2 cellular contexts compared by ENCODE assay signal in genomic region chr11:119942021-119942420, GRCh38.
TF ChIP-seq lines count a peak whose summit lies in the region.

No MANE protein-coding gene starts in this region.

TF ChIP-seq in GM23338, 12 proteins besides CTCF, POLR2A, EP300 and RAD21 (continued from another document):
- TF ChIP-seq, protein P1, sequence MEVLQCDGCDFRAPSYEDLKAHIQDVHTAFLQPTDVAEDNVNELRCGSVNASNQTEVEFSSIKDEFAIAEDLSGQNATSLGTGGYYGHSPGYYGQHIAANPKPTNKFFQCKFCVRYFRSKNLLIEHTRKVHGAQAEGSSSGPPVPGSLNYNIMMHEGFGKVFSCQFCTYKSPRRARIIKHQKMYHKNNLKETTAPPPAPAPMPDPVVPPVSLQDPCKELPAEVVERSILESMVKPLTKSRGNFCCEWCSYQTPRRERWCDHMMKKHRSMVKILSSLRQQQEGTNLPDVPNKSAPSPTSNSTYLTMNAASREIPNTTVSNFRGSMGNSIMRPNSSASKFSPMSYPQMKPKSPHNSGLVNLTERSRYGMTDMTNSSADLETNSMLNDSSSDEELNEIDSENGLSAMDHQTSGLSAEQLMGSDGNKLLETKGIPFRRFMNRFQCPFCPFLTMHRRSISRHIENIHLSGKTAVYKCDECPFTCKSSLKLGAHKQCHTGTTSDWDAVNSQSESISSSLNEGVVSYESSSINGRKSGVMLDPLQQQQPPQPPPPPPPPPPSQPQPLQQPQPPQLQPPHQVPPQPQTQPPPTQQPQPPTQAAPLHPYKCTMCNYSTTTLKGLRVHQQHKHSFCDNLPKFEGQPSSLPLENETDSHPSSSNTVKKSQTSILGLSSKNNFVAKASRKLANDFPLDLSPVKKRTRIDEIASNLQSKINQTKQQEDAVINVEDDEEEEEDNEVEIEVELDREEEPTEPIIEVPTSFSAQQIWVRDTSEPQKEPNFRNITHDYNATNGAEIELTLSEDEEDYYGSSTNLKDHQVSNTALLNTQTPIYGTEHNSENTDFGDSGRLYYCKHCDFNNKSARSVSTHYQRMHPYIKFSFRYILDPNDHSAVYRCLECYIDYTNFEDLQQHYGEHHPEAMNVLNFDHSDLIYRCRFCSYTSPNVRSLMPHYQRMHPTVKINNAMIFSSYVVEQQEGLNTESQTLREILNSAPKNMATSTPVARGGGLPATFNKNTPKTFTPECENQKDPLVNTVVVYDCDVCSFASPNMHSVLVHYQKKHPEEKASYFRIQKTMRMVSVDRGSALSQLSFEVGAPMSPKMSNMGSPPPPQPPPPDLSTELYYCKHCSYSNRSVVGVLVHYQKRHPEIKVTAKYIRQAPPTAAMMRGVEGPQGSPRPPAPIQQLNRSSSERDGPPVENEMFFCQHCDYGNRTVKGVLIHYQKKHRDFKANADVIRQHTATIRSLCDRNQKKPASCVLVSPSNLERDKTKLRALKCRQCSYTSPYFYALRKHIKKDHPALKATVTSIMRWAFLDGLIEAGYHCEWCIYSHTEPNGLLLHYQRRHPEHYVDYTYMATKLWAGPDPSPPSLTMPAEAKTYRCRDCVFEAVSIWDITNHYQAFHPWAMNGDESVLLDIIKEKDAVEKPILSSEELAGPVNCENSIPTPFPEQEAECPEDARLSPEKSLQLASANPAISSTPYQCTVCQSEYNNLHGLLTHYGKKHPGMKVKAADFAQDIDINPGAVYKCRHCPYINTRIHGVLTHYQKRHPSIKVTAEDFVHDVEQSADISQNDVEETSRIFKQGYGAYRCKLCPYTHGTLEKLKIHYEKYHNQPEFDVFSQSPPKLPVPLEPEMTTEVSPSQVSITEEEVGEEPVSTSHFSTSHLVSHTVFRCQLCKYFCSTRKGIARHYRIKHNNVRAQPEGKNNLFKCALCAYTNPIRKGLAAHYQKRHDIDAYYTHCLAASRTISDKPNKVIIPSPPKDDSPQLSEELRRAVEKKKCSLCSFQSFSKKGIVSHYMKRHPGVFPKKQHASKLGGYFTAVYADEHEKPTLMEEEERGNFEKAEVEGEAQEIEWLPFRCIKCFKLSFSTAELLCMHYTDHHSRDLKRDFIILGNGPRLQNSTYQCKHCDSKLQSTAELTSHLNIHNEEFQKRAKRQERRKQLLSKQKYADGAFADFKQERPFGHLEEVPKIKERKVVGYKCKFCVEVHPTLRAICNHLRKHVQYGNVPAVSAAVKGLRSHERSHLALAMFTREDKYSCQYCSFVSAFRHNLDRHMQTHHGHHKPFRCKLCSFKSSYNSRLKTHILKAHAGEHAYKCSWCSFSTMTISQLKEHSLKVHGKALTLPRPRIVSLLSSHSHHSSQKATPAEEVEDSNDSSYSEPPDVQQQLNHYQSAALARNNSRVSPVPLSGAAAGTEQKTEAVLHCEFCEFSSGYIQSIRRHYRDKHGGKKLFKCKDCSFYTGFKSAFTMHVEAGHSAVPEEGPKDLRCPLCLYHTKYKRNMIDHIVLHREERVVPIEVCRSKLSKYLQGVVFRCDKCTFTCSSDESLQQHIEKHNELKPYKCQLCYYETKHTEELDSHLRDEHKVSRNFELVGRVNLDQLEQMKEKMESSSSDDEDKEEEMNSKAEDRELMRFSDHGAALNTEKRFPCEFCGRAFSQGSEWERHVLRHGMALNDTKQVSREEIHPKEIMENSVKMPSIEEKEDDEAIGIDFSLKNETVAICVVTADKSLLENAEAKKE (CRISPR knock-in tag; IDR thresholded peaks at IDR 0.05), result no peak
- TF ChIP-seq, protein P2, sequence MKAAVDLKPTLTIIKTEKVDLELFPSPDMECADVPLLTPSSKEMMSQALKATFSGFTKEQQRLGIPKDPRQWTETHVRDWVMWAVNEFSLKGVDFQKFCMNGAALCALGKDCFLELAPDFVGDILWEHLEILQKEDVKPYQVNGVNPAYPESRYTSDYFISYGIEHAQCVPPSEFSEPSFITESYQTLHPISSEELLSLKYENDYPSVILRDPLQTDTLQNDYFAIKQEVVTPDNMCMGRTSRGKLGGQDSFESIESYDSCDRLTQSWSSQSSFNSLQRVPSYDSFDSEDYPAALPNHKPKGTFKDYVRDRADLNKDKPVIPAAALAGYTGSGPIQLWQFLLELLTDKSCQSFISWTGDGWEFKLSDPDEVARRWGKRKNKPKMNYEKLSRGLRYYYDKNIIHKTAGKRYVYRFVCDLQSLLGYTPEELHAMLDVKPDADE (IDR thresholded peaks at IDR 0.05), result no peak
- no peak for TF ChIP-seq STAT1 (IDR thresholded peaks at IDR 0.05; ENCODE audit: unreplicated experiment)
- no peak for TF ChIP-seq EZH2phosphoT487 (IDR thresholded peaks at IDR 0.05; ENCODE audit: unreplicated experiment)
- TF ChIP-seq, protein P3, sequence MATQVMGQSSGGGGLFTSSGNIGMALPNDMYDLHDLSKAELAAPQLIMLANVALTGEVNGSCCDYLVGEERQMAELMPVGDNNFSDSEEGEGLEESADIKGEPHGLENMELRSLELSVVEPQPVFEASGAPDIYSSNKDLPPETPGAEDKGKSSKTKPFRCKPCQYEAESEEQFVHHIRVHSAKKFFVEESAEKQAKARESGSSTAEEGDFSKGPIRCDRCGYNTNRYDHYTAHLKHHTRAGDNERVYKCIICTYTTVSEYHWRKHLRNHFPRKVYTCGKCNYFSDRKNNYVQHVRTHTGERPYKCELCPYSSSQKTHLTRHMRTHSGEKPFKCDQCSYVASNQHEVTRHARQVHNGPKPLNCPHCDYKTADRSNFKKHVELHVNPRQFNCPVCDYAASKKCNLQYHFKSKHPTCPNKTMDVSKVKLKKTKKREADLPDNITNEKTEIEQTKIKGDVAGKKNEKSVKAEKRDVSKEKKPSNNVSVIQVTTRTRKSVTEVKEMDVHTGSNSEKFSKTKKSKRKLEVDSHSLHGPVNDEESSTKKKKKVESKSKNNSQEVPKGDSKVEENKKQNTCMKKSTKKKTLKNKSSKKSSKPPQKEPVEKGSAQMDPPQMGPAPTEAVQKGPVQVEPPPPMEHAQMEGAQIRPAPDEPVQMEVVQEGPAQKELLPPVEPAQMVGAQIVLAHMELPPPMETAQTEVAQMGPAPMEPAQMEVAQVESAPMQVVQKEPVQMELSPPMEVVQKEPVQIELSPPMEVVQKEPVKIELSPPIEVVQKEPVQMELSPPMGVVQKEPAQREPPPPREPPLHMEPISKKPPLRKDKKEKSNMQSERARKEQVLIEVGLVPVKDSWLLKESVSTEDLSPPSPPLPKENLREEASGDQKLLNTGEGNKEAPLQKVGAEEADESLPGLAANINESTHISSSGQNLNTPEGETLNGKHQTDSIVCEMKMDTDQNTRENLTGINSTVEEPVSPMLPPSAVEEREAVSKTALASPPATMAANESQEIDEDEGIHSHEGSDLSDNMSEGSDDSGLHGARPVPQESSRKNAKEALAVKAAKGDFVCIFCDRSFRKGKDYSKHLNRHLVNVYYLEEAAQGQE (IDR thresholded peaks at IDR 0.05; ENCODE audit: unreplicated experiment), result no peak
TF ChIP-seq in GM23338: peak in this region for 0.

TF ChIP-seq in K562, 482 proteins besides CTCF, POLR2A, EP300 and RAD21 (continued from another document):
- TF ChIP-seq, protein P4, sequence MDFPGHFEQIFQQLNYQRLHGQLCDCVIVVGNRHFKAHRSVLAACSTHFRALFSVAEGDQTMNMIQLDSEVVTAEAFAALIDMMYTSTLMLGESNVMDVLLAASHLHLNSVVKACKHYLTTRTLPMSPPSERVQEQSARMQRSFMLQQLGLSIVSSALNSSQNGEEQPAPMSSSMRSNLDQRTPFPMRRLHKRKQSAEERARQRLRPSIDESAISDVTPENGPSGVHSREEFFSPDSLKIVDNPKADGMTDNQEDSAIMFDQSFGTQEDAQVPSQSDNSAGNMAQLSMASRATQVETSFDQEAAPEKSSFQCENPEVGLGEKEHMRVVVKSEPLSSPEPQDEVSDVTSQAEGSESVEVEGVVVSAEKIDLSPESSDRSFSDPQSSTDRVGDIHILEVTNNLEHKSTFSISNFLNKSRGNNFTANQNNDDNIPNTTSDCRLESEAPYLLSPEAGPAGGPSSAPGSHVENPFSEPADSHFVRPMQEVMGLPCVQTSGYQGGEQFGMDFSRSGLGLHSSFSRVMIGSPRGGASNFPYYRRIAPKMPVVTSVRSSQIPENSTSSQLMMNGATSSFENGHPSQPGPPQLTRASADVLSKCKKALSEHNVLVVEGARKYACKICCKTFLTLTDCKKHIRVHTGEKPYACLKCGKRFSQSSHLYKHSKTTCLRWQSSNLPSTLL (IDR thresholded peaks at IDR 0.05), result no peak
- TF ChIP-seq ZBTB34 (CRISPR knock-in tag; IDR thresholded peaks at IDR 0.05) (no peak), ZNF280B (CRISPR knock-in tag; IDR thresholded peaks at IDR 0.05) (no peak)
TF ChIP-seq in K562: peak in this region for 1.
